24 cellular contexts compared by ENCODE assay signal in genomic region chr19:28494466-28494865, GRCh38.
"Had no signal": no experiment of that assay in that cellular context is flagged by ENCODE, and none has a peak within 500 bp of the region (broad histone marks: within the 10 kb centered on the region; RNA-seq: fewer than 3 reads in every experiment).

No MANE protein-coding gene starts in this region.

- H3K27me3 ChIP-seq: ascending aorta, esophagus squamous epithelium, pancreas, tibial nerve had no signal

- H3K9me3 ChIP-seq: ascending aorta, esophagus squamous epithelium, pancreas, prostate gland, tibial nerve had no signal

- H3K27ac ChIP-seq: ascending aorta, epithelial cell of prostate, esophagus squamous epithelium, pancreas, prostate gland, tibial nerve, VCaP had no signal

- H3K4me3 ChIP-seq: ascending aorta, esophagus squamous epithelium, pancreas, prostate gland, tibial nerve had no signal

- DNase-seq: activated CD4-positive, alpha-beta T cell treated with anti-CD3 and anti-CD28 coated beads for 48 hours; activated CD4-positive, alpha-beta T cell treated with anti-CD3 and anti-CD28 coated beads, Interleukin-2, amount 50 U/mL, for 48 hours; activated CD8-positive, alpha-beta memory T cell treated with anti-CD3 and anti-CD28 coated beads, Interleukin-2, amount 50 U/mL, for 4 hours; activated effector memory CD4-positive, alpha-beta T cell treated with anti-CD3 and anti-CD28 coated beads, Interleukin-2, amount 50 U/mL, for 16 hours; activated naive CD4-positive, alpha-beta T cell treated with anti-CD3 and anti-CD28 coated beads for 36 hours; activated naive CD8-positive, alpha-beta T cell treated with anti-CD3 and anti-CD28 coated beads, Interleukin-2, amount 10 ng/mL, durations not matched to agents 7 days and 5 days; activated T-cell treated with anti-CD3 and anti-CD28 coated beads, Interleukin-2, amount 50 U/mL, for 1 hour; caudate nucleus; esophagus squamous epithelium; foreskin melanocyte; left cardiac atrium; left ventricle myocardium superior; nucleus accumbens; pancreas; small intestine; stimulated activated CD4-positive, alpha-beta T cell treated with anti-CD3 and anti-CD28 coated beads, Interleukin-2, amount 100 ng/mL, for 48 hours; stimulated activated naive CD4-positive, alpha-beta T cell treated with Interleukin-2 at 50 U/mL for 16 hours had no signal

- H3K4me1 ChIP-seq: ascending aorta, esophagus squamous epithelium, pancreas, prostate gland had no signal

- H3K4me3 Mint-ChIP-seq: activated naive CD4-positive, alpha-beta T cell treated with anti-CD3 and anti-CD28 coated beads for 36 hours; activated naive CD8-positive, alpha-beta T cell treated with anti-CD3 and anti-CD28 coated beads, Interleukin-2, amount 10 ng/mL, durations not matched to agents 7 days and 5 days; activated T-helper 1 cell treated with anti-CD3 and anti-CD28 coated beads, Interleukin-12 subunit alpha, Interleukin-12 subunit beta, Interleukin-2, Interleukin-4 antibody, amounts not matched to agents 30 ng/mL and 10 ng/mL and 1 ng/mL, durations not matched to agents 14 hours and 24 hours and 36 hours; nephron had no signal

- H3K4me1 Mint-ChIP-seq: activated naive CD8-positive, alpha-beta T cell treated with anti-CD3 and anti-CD28 coated beads, Interleukin-2, amount 10 ng/mL, durations not matched to agents 7 days and 5 days had no signal

- H3K9me3 Mint-ChIP-seq: activated naive CD4-positive, alpha-beta T cell treated with anti-CD3 and anti-CD28 coated beads for 36 hours; activated naive CD8-positive, alpha-beta T cell treated with anti-CD3 and anti-CD28 coated beads, Interleukin-2, amount 10 ng/mL, durations not matched to agents 7 days and 5 days; activated T-helper 1 cell treated with anti-CD3 and anti-CD28 coated beads, Interleukin-12 subunit alpha, Interleukin-12 subunit beta, Interleukin-2, Interleukin-4 antibody, amounts not matched to agents 30 ng/mL and 10 ng/mL and 1 ng/mL, durations not matched to agents 14 hours and 24 hours and 36 hours; nephron had no signal

- H3K27ac Mint-ChIP-seq: activated naive CD4-positive, alpha-beta T cell treated with anti-CD3 and anti-CD28 coated beads for 36 hours; activated naive CD8-positive, alpha-beta T cell treated with anti-CD3 and anti-CD28 coated beads, Interleukin-2, amount 10 ng/mL, durations not matched to agents 7 days and 5 days; activated T-helper 1 cell treated with anti-CD3 and anti-CD28 coated beads, Interleukin-12 subunit alpha, Interleukin-12 subunit beta, Interleukin-2, Interleukin-4 antibody, amounts not matched to agents 30 ng/mL and 10 ng/mL and 1 ng/mL, durations not matched to agents 14 hours and 24 hours and 36 hours; nephron had no signal

- H3K27me3 Mint-ChIP-seq: activated naive CD8-positive, alpha-beta T cell treated with anti-CD3 and anti-CD28 coated beads, Interleukin-2, amount 10 ng/mL, durations not matched to agents 7 days and 5 days had no signal

- H3K36me3 Mint-ChIP-seq: activated naive CD8-positive, alpha-beta T cell treated with anti-CD3 and anti-CD28 coated beads, Interleukin-2, amount 10 ng/mL, durations not matched to agents 7 days and 5 days had no signal

- H3K36me3 ChIP-seq: ascending aorta, esophagus squamous epithelium, pancreas, prostate gland, tibial nerve had no signal
